In the genomic region with DNA sequence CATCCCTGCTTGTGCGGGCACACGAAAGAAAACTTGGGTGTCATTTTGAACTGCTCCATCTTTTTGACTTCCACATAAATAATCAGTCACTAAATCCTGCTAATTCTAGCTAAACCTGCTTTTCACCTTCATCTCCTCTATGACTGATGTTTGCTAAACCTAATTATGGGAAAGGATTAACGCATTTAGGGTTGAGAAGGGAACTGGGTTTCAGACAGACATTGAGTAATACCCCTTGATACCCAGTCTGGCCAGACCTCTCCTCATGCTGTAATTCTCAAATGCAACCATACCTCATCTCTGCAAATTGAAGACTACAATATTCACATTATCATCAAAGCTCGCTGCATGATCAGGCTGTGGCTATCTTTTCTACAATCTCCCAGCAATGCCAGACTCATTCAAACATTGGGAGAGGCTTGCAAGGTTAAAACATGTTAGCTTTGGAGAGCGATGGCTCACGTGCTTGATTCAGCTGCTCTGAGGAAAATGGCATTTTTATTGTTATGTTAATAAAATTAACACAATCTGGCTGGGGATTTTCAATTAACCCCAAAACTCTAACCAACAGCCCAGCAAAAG, we compare ENCODE assay signal across 10 cellular contexts. TPM values are rescaled to one million over a fixed set of nuclear protein-coding genes. Genes with fewer than 3 reads are reported as not detected.
DNase-seq lines count a peak whose midpoint lies in the region; ATAC-seq and TF ChIP-seq lines count a peak whose summit lies in the region.
"Had no signal": no experiment of that assay in that cellular context is flagged by ENCODE, and none has a peak within 500 bp of the region (broad histone marks: within the 10 kb centered on the region; RNA-seq: fewer than 3 reads in every experiment).

No MANE protein-coding gene starts in this region.

- BruUV-seq in Calu3 (replicated peaks; lab: Mats Ljungman, UMichigan) = no TSS peak

- CTCF ChIA-PET in Calu3 (lab: Charles Lee) = interaction anchor here (0.6 kb wide), 1 partner anchor 96 kb away, joined by 3 read pairs; no protein-coding TSS in a partner anchor

- H3K9ac ChIP-seq in Loucy (ENCODE audit: low read depth, low read length, poor library complexity, severe bottlenecking) = peak overlapping the region; percentile 96

- intact Hi-C loops in Calu3 (cut with micrococcal nuclease; ENCODE audit: unreplicated experiment) = no loop called here

- H3K9me3 ChIP-seq in Loucy (ENCODE audit: insufficient read depth, low read depth, low read length) = no peaks in the 10 kb centered on the region

- DNase-seq in Calu3 = no peak
- no peak for DNase-seq in activated naive CD8-positive, alpha-beta T cell treated with anti-CD3 and anti-CD28 coated beads, Interleukin-2, amount 50 U/mL, for 24 hours
- DNase-seq in DMS53 (lab: John Stamatoyannopoulos, UW) = no peak
- DNase-seq: islet precursor cell; NCI-H2081 treated with DMSO at 0.1 percent for 48 hours; stimulated activated CD4-positive, alpha-beta T cell treated with anti-CD3 and anti-CD28 coated beads, Interleukin-2, amount 100 ng/mL, for 24 hours had no signal

- H3K4me3 ChIP-seq in Loucy (ENCODE audit: low read length, poor library complexity, severe bottlenecking) = peak overlapping the region; percentile 97

- no peak overlapping the region for H2AFZ ChIP-seq in Loucy (ENCODE audit: low read length)

- H3K4me3 Mint-ChIP-seq in Calu3 (ENCODE audit: low read depth, unreplicated experiment) (peak overlapping the region; percentile 24), nephron (peak overlapping the region; percentile 8 to 34 (median 17))
- H3K4me3 Mint-ChIP-seq in activated naive CD8-positive, alpha-beta T cell treated with anti-CD3 and anti-CD28 coated beads, Interleukin-2, amount 50 U/mL, for 24 hours = peak overlapping the region; percentile 96

- no peak for ATAC-seq in activated naive CD8-positive, alpha-beta T cell treated with anti-CD3 and anti-CD28 coated beads, Interleukin-2, amount 50 U/mL, for 24 hours
- ATAC-seq in GM19463 (IDR thresholded peaks at IDR 0.05; ENCODE audit: unreplicated experiment) (no peak), GM19328 (IDR thresholded peaks at IDR 0.05; ENCODE audit: unreplicated experiment) (no peak)

- H3K9me3 Mint-ChIP-seq in Calu3 (ENCODE audit: low read depth, unreplicated experiment) = no peaks in the 10 kb centered on the region
- H3K9me3 Mint-ChIP-seq in activated naive CD8-positive, alpha-beta T cell treated with anti-CD3 and anti-CD28 coated beads, Interleukin-2, amount 50 U/mL, for 24 hours = no peaks in the 10 kb centered on the region
- H3K9me3 Mint-ChIP-seq in nephron = no peaks in the 10 kb centered on the region

- no peaks in the 10 kb centered on the region for H3K9me2 ChIP-seq in Loucy (replicated peaks; ENCODE audit: low read depth, low read length)

- H3K27me3 Mint-ChIP-seq in Calu3 (ENCODE audit: unreplicated experiment) (no peaks in the 10 kb centered on the region), nephron (ENCODE audit: low read depth) (no peaks in the 10 kb centered on the region)
- no peaks in the 10 kb centered on the region for H3K27me3 Mint-ChIP-seq in activated naive CD8-positive, alpha-beta T cell treated with anti-CD3 and anti-CD28 coated beads, Interleukin-2, amount 50 U/mL, for 24 hours

- H3K27ac Mint-ChIP-seq in Calu3 (ENCODE audit: unreplicated experiment) (peak overlapping the region; percentile 94), nephron (peak overlapping the region in 2 of 3 experiments; percentile 24 to 61)
- peak overlapping the region; percentile 96 for H3K27ac Mint-ChIP-seq in activated naive CD8-positive, alpha-beta T cell treated with anti-CD3 and anti-CD28 coated beads, Interleukin-2, amount 50 U/mL, for 24 hours

- H3K27me3 ChIP-seq in Loucy (ENCODE audit: insufficient read depth, low read length, poor library complexity, severe bottlenecking) = no peaks in the 10 kb centered on the region

- peaks cover 77% of the 10 kb centered on the region for H3K4me1 ChIP-seq in Loucy (ENCODE audit: insufficient read depth, low read length, poor library complexity, severe bottlenecking)

- H3K4me1 Mint-ChIP-seq in Calu3 (ENCODE audit: low read depth, unreplicated experiment) = peaks cover 58% of the 10 kb centered on the region
- H3K4me1 Mint-ChIP-seq in activated naive CD8-positive, alpha-beta T cell treated with anti-CD3 and anti-CD28 coated beads, Interleukin-2, amount 50 U/mL, for 24 hours = peaks cover 79% of the 10 kb centered on the region
- peaks cover 71% of the 10 kb centered on the region for H3K4me1 Mint-ChIP-seq in nephron

- no peaks in the 10 kb centered on the region for H3K36me3 ChIP-seq in Loucy (ENCODE audit: insufficient read depth, low read length)

- peaks cover 56% of the 10 kb centered on the region for H3K36me3 Mint-ChIP-seq in Calu3 (ENCODE audit: insufficient read depth, unreplicated experiment)
- peaks cover 30% of the 10 kb centered on the region for H3K36me3 Mint-ChIP-seq in activated naive CD8-positive, alpha-beta T cell treated with anti-CD3 and anti-CD28 coated beads, Interleukin-2, amount 50 U/mL, for 24 hours (ENCODE audit: low read depth)
- H3K36me3 Mint-ChIP-seq in nephron (ENCODE audit: low read depth) = peaks cover 26% of the 10 kb centered on the region

- no peaks in the 10 kb centered on the region for H4K20me1 ChIP-seq in Loucy (ENCODE audit: insufficient read depth, low read length, poor library complexity, severe bottlenecking)

- peaks cover 96% of the 10 kb centered on the region for H3K79me2 ChIP-seq in Loucy (ENCODE audit: insufficient read depth, low read length)

- no peak for TF ChIP-seq CTCF in Calu3 (IDR thresholded peaks at IDR 0.05; ENCODE audit: unreplicated experiment)
- TF ChIP-seq CTCF in Loucy (conservative IDR thresholded peaks at IDR 0.05; ENCODE audit: low read length) = no peak
- TF ChIP-seq CTCF in nephron (IDR thresholded peaks at IDR 0.05; ENCODE audit: unreplicated experiment in 3 of 3) = no peak

- H3K4me2 ChIP-seq in Loucy (ENCODE audit: low read depth, low read length, poor library complexity, severe bottlenecking) = peak overlapping the region; percentile 82

- H3F3A ChIP-seq in Loucy (ENCODE audit: low read depth) = no peaks in the 10 kb centered on the region

RNA-seq across cellular contexts. Expression of a gene that starts 2.4 kb away (rescaled TPM):
- total RNA-seq in Calu3 (2022) = 40.7 and 41.9 TPM in 2 replicates

RNA-seq across cellular contexts. Expression of a gene that starts 2.5 kb away (rescaled TPM):
- 22.8 and 25.6 TPM in 2 replicates for total RNA-seq in Calu3 (2022)

RNA-seq across cellular contexts. Expression of a gene that starts 31.1 kb away (rescaled TPM):
- 39.8 and 40.8 TPM in 2 replicates for total RNA-seq in Calu3 (2022)

RNA-seq across cellular contexts. Expression of a gene that starts 52.1 kb away (rescaled TPM):
- 0.40 and 0.71 TPM in 2 replicates for total RNA-seq in Calu3 (2022)

Comparison
In these comparisons a context has a peak if more than half of its experiments do, and no peak if none do; other contexts are left out.
1. H3K27ac Mint-ChIP-seq: peak in every context shown above with its lines; median percentile 96 in activated naive CD8-positive, alpha-beta T cell treated with anti-CD3 and anti-CD28 coated beads, Interleukin-2, amount 50 U/mL, for 24 hours; 94 in Calu3; 42 in nephron.
2. H3K4me3 Mint-ChIP-seq: peak in every context shown above with its lines; median percentile 96 in activated naive CD8-positive, alpha-beta T cell treated with anti-CD3 and anti-CD28 coated beads, Interleukin-2, amount 50 U/mL, for 24 hours; 24 in Calu3; 17 in nephron.